In genomic region chr18:55763805-55764204, GRCh38 we compare ENCODE assay signal across 17 cellular contexts.
DNase-seq lines count a peak whose midpoint lies in the region; ATAC-seq and TF ChIP-seq lines count a peak whose summit lies in the region.
"Had no signal": no experiment of that assay in that cellular context is flagged by ENCODE, and none has a peak within 500 bp of the region (broad histone marks: within the 10 kb centered on the region; RNA-seq: fewer than 3 reads in every experiment).

No MANE protein-coding gene starts in this region.

- TF ChIP-seq POLR2A in gastroesophageal sphincter (IDR thresholded peaks at IDR 0.05), result no peak

- TF ChIP-seq EP300 in gastroesophageal sphincter (IDR thresholded peaks at IDR 0.05), result no peak

- intact Hi-C loops in left cardiac atrium (cut with DNase I), result no loop called here

- CTCF ChIA-PET in HEK293 (lab: Yijun Ruan, JAX), result no interaction called here

- H3K27me3 ChIP-seq in RWPE2 (ENCODE audit: insufficient read depth, poor library complexity, severe bottlenecking) (no peaks in the 10 kb centered on the region), gastroesophageal sphincter (no peaks in the 10 kb centered on the region)
- H3K27me3 ChIP-seq: left lung, SJCRH30, suprapubic skin had no signal

- no peaks in the 10 kb centered on the region for H3K9me3 ChIP-seq in HEK293 (ENCODE audit: control insufficient read depth, insufficient read depth, low read depth, low read length)
- no peaks in the 10 kb centered on the region for H3K9me3 ChIP-seq in RWPE2 (ENCODE audit: severe bottlenecking)
- no peaks in the 10 kb centered on the region for H3K9me3 ChIP-seq in gastroesophageal sphincter
- H3K9me3 ChIP-seq: left lung, SJCRH30, suprapubic skin had no signal

- peak; percentile 4 for DNase-seq in ACHN
- DNase-seq in RWPE2 (ENCODE audit: low spot score), result no peak
- peak; percentile 63 for DNase-seq in islet precursor cell
- no peak for DNase-seq in NCI-H524 (lab: John Stamatoyannopoulos, UW)
- DNase-seq in left cardiac atrium, result no peak
- DNase-seq: activated CD4-positive, alpha-beta T cell treated with anti-CD3 and anti-CD28 coated beads for 4 hours; activated naive CD4-positive, alpha-beta T cell; left lung; NCI-H1105 treated with DMSO at 0.1 percent for 48 hours; NCI-H446 treated with DMSO at 0.1 percent for 48 hours; stimulated activated CD4-positive, alpha-beta T cell treated with anti-CD3 and anti-CD28 coated beads, Interleukin-4, amount 100 ng/mL, for 24 hours; T-helper 9 cell had no signal

- no peaks in the 10 kb centered on the region for H3K36me3 ChIP-seq in HEK293 (ENCODE audit: control insufficient read depth in 2 of 2, insufficient read depth in 1 of 2, low read length in 2 of 2)
- H3K36me3 ChIP-seq in RWPE2 (ENCODE audit: low read depth), result no peaks in the 10 kb centered on the region
- no peaks in the 10 kb centered on the region for H3K36me3 ChIP-seq in gastroesophageal sphincter
- H3K36me3 ChIP-seq: left lung, SJCRH30, suprapubic skin had no signal

- POLR2A ChIA-PET in HEK293 (lab: Yijun Ruan, JAX), result no interaction called here

- TF ChIP-seq CTCF in HEK293 (tag by site-specific recombination; IDR thresholded peaks at IDR 0.05) (no peak), RWPE2 (IDR thresholded peaks at IDR 0.05; ENCODE audit: poor library complexity, severe bottlenecking) (no peak), gastroesophageal sphincter (IDR thresholded peaks at IDR 0.05) (no peak)

- in situ Hi-C loops in ACHN (cut with HindIII; ENCODE audit: low pct_ligation_motif_present, low pct_unique_long_range_greater_than_20kb, low sequenced_read_pairs), result no loop called here

- H3K27ac ChIP-seq in HEK293 (ENCODE audit: extremely low read depth, low read depth, low read length) (no peak overlapping the region), RWPE2 (ENCODE audit: poor library complexity, severe bottlenecking) (peak overlapping the region; percentile 30), gastroesophageal sphincter (no peak overlapping the region)
- H3K27ac ChIP-seq: left lung, SJCRH30, suprapubic skin had no signal

- no peak overlapping the region for H3K4me3 ChIP-seq in HEK293 (ENCODE audit: low read depth, low read length)
- no peak overlapping the region for H3K4me3 ChIP-seq in RWPE2 (ENCODE audit: severe bottlenecking)
- H3K4me3 ChIP-seq in gastroesophageal sphincter, result no peak overlapping the region
- H3K4me3 ChIP-seq: left lung, SJCRH30, suprapubic skin had no signal

- ATAC-seq in RWPE2 (ENCODE audit: low read depth) (no peak), gastroesophageal sphincter (no peak), HG02571 (IDR thresholded peaks at IDR 0.05; ENCODE audit: unreplicated experiment) (no peak), left cardiac atrium (no peak)
- ATAC-seq: left lung had no signal

- H3K4me1 ChIP-seq in HEK293 (ENCODE audit: control insufficient read depth, insufficient read depth, low read length), result no peaks in the 10 kb centered on the region
- no peaks in the 10 kb centered on the region for H3K4me1 ChIP-seq in RWPE2 (ENCODE audit: insufficient read depth, poor library complexity, severe bottlenecking)
- no peaks in the 10 kb centered on the region for H3K4me1 ChIP-seq in gastroesophageal sphincter
- H3K4me1 ChIP-seq: left lung, SJCRH30, suprapubic skin had no signal

- WGBS in gastroesophageal sphincter (ENCODE audit: low coverage in 1 of 2), 2 donors, result 67 to 80% methylated on average over 3 of the region's 4 CpGs

TF ChIP-seq in HEK293, 187 proteins besides CTCF, POLR2A, EP300 and RAD21:
- TF ChIP-seq ZNF473 (tag by site-specific recombination; IDR thresholded peaks at IDR 0.05) (no peak), ZIC2 (tag by site-specific recombination; IDR thresholded peaks at IDR 0.05) (0 out of 2 replicates have a peak, but pooled peaks have one; percentile 33)

Comparison
In these comparisons a context has a peak if more than half of its experiments do, and no peak if none do; other contexts are left out.
1. DNase-seq: peak in ACHN (single experiment) and islet precursor cell (single experiment); none in RWPE2 (single experiment), NCI-H524 (0 of 2) and left cardiac atrium (single experiment).